12 cellular contexts compared by ENCODE assay signal in genomic region chr16:23124315-23124714, GRCh38. TPM values are rescaled to one million over a fixed set of nuclear protein-coding genes. Genes with fewer than 3 reads are reported as not detected.
DNase-seq lines count a peak whose midpoint lies in the region; ATAC-seq, FAIRE-seq and TF ChIP-seq lines count a peak whose summit lies in the region.
"Had no signal": no experiment of that assay in that cellular context is flagged by ENCODE, and none has a peak within 500 bp of the region (broad histone marks: within the 10 kb centered on the region; RNA-seq: fewer than 3 reads in every experiment).

No MANE protein-coding gene starts in this region.

- DNase-seq in activated naive CD8-positive, alpha-beta T cell treated with anti-CD3 and anti-CD28 coated beads, Interleukin-2, amount 50 U/mL, for 24 hours = no peak
- DNase-seq in activated naive CD8-positive, alpha-beta T cell treated with anti-CD3 and anti-CD28 coated beads for 36 hours = no peak
- DNase-seq in bronchial epithelial cell (ENCODE audit: low read depth) (peak; percentile 92), kidney epithelial cell (ENCODE audit: low read depth) (peak; percentile 47), aorta (no peak)
- no peak for DNase-seq in CD4-positive, alpha-beta T cell

- H3K4me1 ChIP-seq in aorta (ENCODE audit: control insufficient read depth in 1 of 2, insufficient read depth in 2 of 2, low read length in 2 of 2) = peaks cover 11 to 14% of the 10 kb centered on the region in 2 donors

- TF ChIP-seq CTCF in bronchial epithelial cell (IDR thresholded peaks at IDR 0.05; ENCODE audit: insufficient read depth, low read length, severe bottlenecking) = no peak
- no peak for TF ChIP-seq CTCF in kidney epithelial cell (IDR thresholded peaks at IDR 0.05; ENCODE audit: insufficient read depth, low read length, poor library complexity, severe bottlenecking)
- no peak for TF ChIP-seq CTCF in CD4-positive, alpha-beta T cell (IDR thresholded peaks at IDR 0.05)

- H3K4me3 ChIP-seq in bronchial epithelial cell (ENCODE audit: low read depth, low read length) = no peak overlapping the region
- H3K4me3 ChIP-seq in kidney epithelial cell (ENCODE audit: low read depth, low read length) = no peak overlapping the region
- no peak overlapping the region for H3K4me3 ChIP-seq in aorta (ENCODE audit: low read length in 2 of 2)

- intact Hi-C loops in aorta (cut with DNase I) = no loop called here
- intact Hi-C loops in CD4-positive, alpha-beta T cell (cut with DNase I, micrococcal nuclease) = no loop called here

- H3K36me3 ChIP-seq in bronchial epithelial cell (ENCODE audit: control insufficient read depth, insufficient read depth, low read length) = no peaks in the 10 kb centered on the region
- H3K36me3 ChIP-seq in kidney epithelial cell (ENCODE audit: control insufficient read depth, insufficient read depth, low read length) = no peaks in the 10 kb centered on the region
- no peaks in the 10 kb centered on the region for H3K36me3 ChIP-seq in aorta (ENCODE audit: control insufficient read depth in 1 of 2, insufficient read depth in 2 of 2, low read length in 1 of 2)

- peaks cover 2% of the 10 kb centered on the region for H3K36me3 Mint-ChIP-seq in activated naive CD8-positive, alpha-beta T cell treated with anti-CD3 and anti-CD28 coated beads, Interleukin-2, amount 50 U/mL, for 24 hours (ENCODE audit: low read depth)
- H3K36me3 Mint-ChIP-seq in activated naive CD8-positive, alpha-beta T cell treated with anti-CD3 and anti-CD28 coated beads for 36 hours = no peaks in the 10 kb centered on the region
- H3K36me3 Mint-ChIP-seq in CD4-positive, alpha-beta T cell (ENCODE audit: low read depth) = no peaks in the 10 kb centered on the region
- H3K36me3 Mint-ChIP-seq: mesothelial cell of epicardium had no signal

- no peaks in the 10 kb centered on the region for H3K9me3 Mint-ChIP-seq in activated naive CD8-positive, alpha-beta T cell treated with anti-CD3 and anti-CD28 coated beads, Interleukin-2, amount 50 U/mL, for 24 hours
- H3K9me3 Mint-ChIP-seq in activated naive CD8-positive, alpha-beta T cell treated with anti-CD3 and anti-CD28 coated beads for 36 hours = no peaks in the 10 kb centered on the region
- H3K9me3 Mint-ChIP-seq in CD4-positive, alpha-beta T cell = no peaks in the 10 kb centered on the region

- peaks cover 24% of the 10 kb centered on the region for H3K4me1 Mint-ChIP-seq in activated naive CD8-positive, alpha-beta T cell treated with anti-CD3 and anti-CD28 coated beads, Interleukin-2, amount 50 U/mL, for 24 hours
- H3K4me1 Mint-ChIP-seq in activated naive CD8-positive, alpha-beta T cell treated with anti-CD3 and anti-CD28 coated beads for 36 hours = peaks cover 13% of the 10 kb centered on the region
- no peaks in the 10 kb centered on the region for H3K4me1 Mint-ChIP-seq in CD4-positive, alpha-beta T cell (ENCODE audit: low read depth)

- H3K27ac Mint-ChIP-seq in activated naive CD8-positive, alpha-beta T cell treated with anti-CD3 and anti-CD28 coated beads, Interleukin-2, amount 50 U/mL, for 24 hours = no peak overlapping the region
- H3K27ac Mint-ChIP-seq in activated naive CD8-positive, alpha-beta T cell treated with anti-CD3 and anti-CD28 coated beads for 36 hours = no peak overlapping the region
- H3K27ac Mint-ChIP-seq in CD4-positive, alpha-beta T cell = no peak overlapping the region
- H3K27ac Mint-ChIP-seq: mesothelial cell of epicardium had no signal

- peak; percentile 89 for FAIRE-seq in bronchial epithelial cell (lab: Jason Lieb, UNC)
- FAIRE-seq: GM12892 had no signal

- H3K27me3 ChIP-seq in bronchial epithelial cell (ENCODE audit: control insufficient read depth, insufficient read depth, low read length) (no peaks in the 10 kb centered on the region), kidney epithelial cell (ENCODE audit: control insufficient read depth, insufficient read depth, low read length) (no peaks in the 10 kb centered on the region), aorta (ENCODE audit: control insufficient read depth in 1 of 2, insufficient read depth in 2 of 2, low read length in 1 of 2) (no peaks in the 10 kb centered on the region)
- H3K27me3 ChIP-seq in CD4-positive, alpha-beta T cell (ENCODE audit: control insufficient read depth, insufficient read depth, low read length) = no peaks in the 10 kb centered on the region

- no peak overlapping the region for H3K4me3 Mint-ChIP-seq in activated naive CD8-positive, alpha-beta T cell treated with anti-CD3 and anti-CD28 coated beads, Interleukin-2, amount 50 U/mL, for 24 hours
- no peak overlapping the region for H3K4me3 Mint-ChIP-seq in activated naive CD8-positive, alpha-beta T cell treated with anti-CD3 and anti-CD28 coated beads for 36 hours
- H3K4me3 Mint-ChIP-seq in CD4-positive, alpha-beta T cell = no peak overlapping the region
- H3K4me3 Mint-ChIP-seq: mesothelial cell of epicardium had no signal

- H3K9me3 ChIP-seq in aorta (ENCODE audit: control insufficient read depth, low read length) = no peaks in the 10 kb centered on the region
- H3K9me3 ChIP-seq in CD4-positive, alpha-beta T cell (ENCODE audit: control insufficient read depth, low read length) = no peaks in the 10 kb centered on the region

- POLR2A ChIA-PET in CD4-positive, alpha-beta T cell (lab: Charles Lee) = no interaction called here

- 45 to 46% methylated on average over 8 of the region's 8 CpGs for WGBS in aorta, 2 donors

- ATAC-seq in activated naive CD8-positive, alpha-beta T cell treated with anti-CD3 and anti-CD28 coated beads, Interleukin-2, amount 50 U/mL, for 24 hours = peak; percentile 86
- peak; percentile 58 for ATAC-seq in aorta (ENCODE audit: low FRiP score)
- ATAC-seq in CD4-positive, alpha-beta T cell (ENCODE audit: poor library complexity) = no peak
- no peak for ATAC-seq in HG03108 (IDR thresholded peaks at IDR 0.05; ENCODE audit: unreplicated experiment)
- ATAC-seq in GM21786 (IDR thresholded peaks at IDR 0.05; ENCODE audit: unreplicated experiment) = no peak

- H3K27ac ChIP-seq in aorta (ENCODE audit: low read depth in 1 of 2, low read length in 2 of 2) = no peak overlapping the region
- no peak overlapping the region for H3K27ac ChIP-seq in CD4-positive, alpha-beta T cell (ENCODE audit: low read depth, low read length)
- H3K27ac ChIP-seq: KMS-11 had no signal

- CTCF ChIA-PET in CD4-positive, alpha-beta T cell (lab: Charles Lee) = no interaction called here

- no peaks in the 10 kb centered on the region for H3K27me3 Mint-ChIP-seq in activated naive CD8-positive, alpha-beta T cell treated with anti-CD3 and anti-CD28 coated beads, Interleukin-2, amount 50 U/mL, for 24 hours
- H3K27me3 Mint-ChIP-seq in activated naive CD8-positive, alpha-beta T cell treated with anti-CD3 and anti-CD28 coated beads for 36 hours = no peaks in the 10 kb centered on the region
- H3K27me3 Mint-ChIP-seq in CD4-positive, alpha-beta T cell = no peaks in the 10 kb centered on the region

RNA-seq across cellular contexts. Expression of gene USP31, which starts 24.9 kb away (rescaled TPM):
- total RNA-seq in activated naive CD8-positive, alpha-beta T cell treated with anti-CD3 and anti-CD28 coated beads for 36 hours = 1 to 10 TPM; 5.2 to 6.3 TPM
- 12.3 and 13.4 TPM in 2 replicates for total RNA-seq in bronchial epithelial cell
- total RNA-seq in kidney epithelial cell = 15.1 and 16.1 TPM in 2 replicates
- total RNA-seq in aorta = 10 to 100 TPM; 19.6 to 24.6 TPM
- 1 to 10 TPM; 1.4 to 2.6 TPM for polyA plus RNA-seq in aorta
- 1 to 10 TPM; 1.6 to 1.7 TPM for total RNA-seq in CD4-positive, alpha-beta T cell

RNA-seq across cellular contexts. Expression of gene SCNN1G, which starts 58.2 kb away (rescaled TPM):
- not detected for total RNA-seq in activated naive CD8-positive, alpha-beta T cell treated with anti-CD3 and anti-CD28 coated beads for 36 hours
- total RNA-seq in bronchial epithelial cell (0.38 TPM in 1 of 2 replicates, not detected in the other), kidney epithelial cell (not detected in 2 replicates), aorta (not detected)
- polyA plus RNA-seq in aorta = under 1 TPM in 1 of 2 donors, not detected in 1; 0.63 TPM
- not detected for total RNA-seq in CD4-positive, alpha-beta T cell
- total RNA-seq: mesothelial cell of epicardium had no signal
- polyA plus RNA-seq: AG04450 had no signal

Comparison
In these comparisons a context has a peak if more than half of its experiments do, and no peak if none do; other contexts are left out.
1. ATAC-seq: peak in activated naive CD8-positive, alpha-beta T cell treated with anti-CD3 and anti-CD28 coated beads, Interleukin-2, amount 50 U/mL, for 24 hours (single experiment) and aorta (single experiment); none in CD4-positive, alpha-beta T cell (single experiment), HG03108 (single experiment) and GM21786 (single experiment).
2. DNase-seq: peak in bronchial epithelial cell (single experiment) and kidney epithelial cell (single experiment); none in activated naive CD8-positive, alpha-beta T cell treated with anti-CD3 and anti-CD28 coated beads, Interleukin-2, amount 50 U/mL, for 24 hours (single experiment), activated naive CD8-positive, alpha-beta T cell treated with anti-CD3 and anti-CD28 coated beads for 36 hours (single experiment), aorta (0 of 2) and CD4-positive, alpha-beta T cell (0 of 10).